Comparison of ENCODE assay signal across 8 cellular contexts in genomic region chr4:18075823-18076433, GRCh38. TPM values are rescaled to one million over a fixed set of nuclear protein-coding genes. Genes with fewer than 3 reads are reported as not detected.
A peak's percentile ranks its signal among the peaks of the same experiment; 100 is the strongest.
DNase-seq lines count a peak whose midpoint lies in the region; FAIRE-seq and TF ChIP-seq lines count a peak whose summit lies in the region.

No MANE protein-coding gene starts in this region.

- H2AFZ ChIP-seq in PC-9: no peak overlapping the region; the same call in 1 of the 2 replicates

- peaks cover 2% of the 10 kb centered on the region for H3K27me3 Mint-ChIP-seq in neural crest cell (ENCODE audit: low read depth)

- no peaks in the 10 kb centered on the region for H3K9me2 ChIP-seq in PC-9 (ENCODE audit: insufficient read depth)

- in situ Hi-C loops in brain microvascular endothelial cell (cut with HindIII; ENCODE audit: low pct_ligation_motif_present, low sequenced_read_pairs): no loop called here

- H3K9me3 Mint-ChIP-seq in neural crest cell: no peaks in the 10 kb centered on the region

- peak; percentile 60 for DNase-seq in GF-D8 (lab: John Stamatoyannopoulos, UW)
- no peak for DNase-seq in HFF-Myc (ENCODE audit: extremely low read depth, low read depth)
- DNase-seq in PC-9: peak in 1 of 2 experiments; percentile 2
- no peak for DNase-seq in brain microvascular endothelial cell
- DNase-seq in neural crest cell (ENCODE audit: low read depth, low spot score): no peak
- DNase-seq in epidermal melanocyte (ENCODE audit: insufficient read length, low spot score): no peak
- no peak for DNase-seq in frontal cortex (ENCODE audit: low spot score in 2 of 2)
- DNase-seq in amniotic stem cell (lab: John Stamatoyannopoulos, UW): no peak

- intact Hi-C loops in PC-9 (cut with micrococcal nuclease; ENCODE audit: unreplicated experiment): no loop called here

- no peak overlapping the region for H3K27ac Mint-ChIP-seq in neural crest cell (ENCODE audit: unreplicated experiment)

- H3K36me3 Mint-ChIP-seq in neural crest cell (ENCODE audit: low read depth): no peaks in the 10 kb centered on the region

- H3K4me2 ChIP-seq in PC-9: no peak overlapping the region; the same call in 1 of the 2 replicates

- H3K4me1 Mint-ChIP-seq in neural crest cell: no peaks in the 10 kb centered on the region

- CTCF ChIA-PET in PC-9 (lab: Charles Lee): no interaction called here

- peak; percentile 47 for TF ChIP-seq CTCF in HFF-Myc (IDR thresholded peaks at IDR 0.05; ENCODE audit: low read depth, low read length, missing control alignments)
- peak; percentile 57 for TF ChIP-seq CTCF in PC-9 (conservative IDR thresholded peaks at IDR 0.05)
- peak; percentile 18 for TF ChIP-seq CTCF in brain microvascular endothelial cell (IDR thresholded peaks at IDR 0.05; ENCODE audit: low read depth, low read length, missing control alignments)
- TF ChIP-seq CTCF in neural crest cell (conservative IDR thresholded peaks at IDR 0.05): peak; percentile 41

- H3K4me1 ChIP-seq in PC-9 (replicated peaks; ENCODE audit: insufficient read depth): no peaks in the 10 kb centered on the region

- no TSS peak for BruUV-seq in PC-9 (replicated peaks; lab: Mats Ljungman, UMichigan)

- no peak overlapping the region for H3K4me3 Mint-ChIP-seq in neural crest cell

- H3K27me3 ChIP-seq in PC-9 (ENCODE audit: insufficient read depth, low read depth) (0 out of 2 replicates have a peak, but pooled peaks cover 2% of the 10 kb centered on the region), brain microvascular endothelial cell (replicated peaks) (no peaks in the 10 kb centered on the region)

- H3K36me3 ChIP-seq in PC-9 (ENCODE audit: low read depth) (no peaks in the 10 kb centered on the region), brain microvascular endothelial cell (replicated peaks) (no peaks in the 10 kb centered on the region)

- no peaks in the 10 kb centered on the region for H4K20me1 ChIP-seq in PC-9 (ENCODE audit: insufficient read depth)

- H3K4me3 ChIP-seq in HFF-Myc (replicated peaks; ENCODE audit: low read depth, low read length): no peak overlapping the region
- no peak overlapping the region for H3K4me3 ChIP-seq in PC-9
- H3K4me3 ChIP-seq in brain microvascular endothelial cell (ENCODE audit: low read depth, low read length): no peak overlapping the region

- H3K27ac ChIP-seq in PC-9 (no peak overlapping the region), brain microvascular endothelial cell (no peak overlapping the region)

- no peak for FAIRE-seq in frontal cortex (lab: Jason Lieb, UNC)

- no peaks in the 10 kb centered on the region for H3K9me3 ChIP-seq in PC-9 (ENCODE audit: insufficient read depth, low read depth)

- POLR2A ChIA-PET in PC-9 (lab: Charles Lee; ENCODE audit: unreplicated experiment): no interaction called here

- H3K79me2 ChIP-seq in PC-9 (ENCODE audit: low read depth): no peaks in the 10 kb centered on the region

- H3F3A ChIP-seq in PC-9 (ENCODE audit: insufficient read depth, low read depth): no peaks in the 10 kb centered on the region

RNA-seq across cellular contexts. Expression of gene LCORL, which starts 54.4 kb away (rescaled TPM):
- total RNA-seq in PC-9 (2021): 13.8 and 22.9 TPM in 2 replicates
- total RNA-seq in neural crest cell: 26.1 and 29.0 TPM in 2 replicates
- 60.7 TPM for total RNA-seq in frontal cortex
